1 cellular context compared by ENCODE assay signal in the genomic region with DNA sequence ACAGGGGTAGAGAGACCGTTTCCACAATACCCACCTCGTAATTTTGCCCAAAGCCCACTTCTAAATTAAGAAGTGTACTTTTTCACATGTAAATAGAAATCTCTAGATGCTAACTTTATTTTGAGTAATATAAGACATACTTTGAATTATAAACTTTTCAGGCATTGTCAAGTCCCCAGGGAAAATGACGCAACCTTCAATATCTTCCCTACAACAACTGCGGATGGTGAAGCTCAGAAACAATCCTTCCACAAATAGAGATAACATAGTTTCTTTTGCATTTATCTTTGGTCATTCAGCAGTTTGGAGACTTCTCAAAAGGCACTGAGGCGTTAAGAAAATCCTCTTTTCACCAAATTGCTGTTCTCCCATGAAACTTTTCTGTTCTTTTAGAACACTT.
TF ChIP-seq lines count a peak whose summit lies in the region.

No MANE protein-coding gene starts in this region.

TF ChIP-seq in K562, 482 proteins besides CTCF, POLR2A, EP300 and RAD21 (continued from another document):
- TF ChIP-seq, protein P1, sequence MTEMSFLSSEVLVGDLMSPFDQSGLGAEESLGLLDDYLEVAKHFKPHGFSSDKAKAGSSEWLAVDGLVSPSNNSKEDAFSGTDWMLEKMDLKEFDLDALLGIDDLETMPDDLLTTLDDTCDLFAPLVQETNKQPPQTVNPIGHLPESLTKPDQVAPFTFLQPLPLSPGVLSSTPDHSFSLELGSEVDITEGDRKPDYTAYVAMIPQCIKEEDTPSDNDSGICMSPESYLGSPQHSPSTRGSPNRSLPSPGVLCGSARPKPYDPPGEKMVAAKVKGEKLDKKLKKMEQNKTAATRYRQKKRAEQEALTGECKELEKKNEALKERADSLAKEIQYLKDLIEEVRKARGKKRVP (CRISPR knock-in tag; IDR thresholded peaks at IDR 0.05): peak; percentile 74; the same call in 1 of the 2 replicates
- TF ChIP-seq SOX6 (IDR thresholded peaks at IDR 0.05): peak; percentile 58; the same call in 1 of the 2 replicates
